ENCODE assay signal across 35 cellular contexts in genomic region chr7:34952822-34953221, GRCh38.
"Had no signal": no experiment of that assay in that cellular context is flagged by ENCODE, and none has a peak within 500 bp of the region (broad histone marks: within the 10 kb centered on the region; RNA-seq: fewer than 3 reads in every experiment).

No MANE protein-coding gene starts in this region.

- H3K9me3 ChIP-seq: MG63 had no signal

- H3K36me3 ChIP-seq: MG63 had no signal

- H3K4me3 ChIP-seq: MG63 had no signal

- H3K27me3 ChIP-seq: MG63 had no signal

- DNase-seq: Karpas-422, Kasumi-1, MG63, MM.1S, MV-4-11, NCI-H1048, NCI-H1092, NCI-H1092 treated with DMSO at 0.1 percent for 48 hours, NCI-H1105, NCI-H1105 treated with DMSO at 0.1 percent for 48 hours, NCI-H1417, NCI-H1417 treated with DMSO at 0.1 percent for 48 hours, NCI-H1436, NCI-H1436 treated with DMSO at 0.1 percent for 48 hours, NCI-H146, NCI-H1694, NCI-H1694 treated with DMSO at 0.1 percent for 48 hours, NCI-H187, NCI-H187 treated with DMSO at 0.1 percent for 48 hours, NCI-H1930, NCI-H2029, NCI-H2029 treated with DMSO at 0.1 percent for 48 hours, NCI-H2081, NCI-H2081 treated with DMSO at 0.1 percent for 48 hours, NCI-H2107, NCI-H2171, NCI-H2171 treated with DMSO at 0.1 percent for 48 hours, NCI-H2227 treated with DMSO at 0.1 percent for 48 hours, NCI-H226, NCI-H345, NCI-H446, NCI-H446 treated with DMSO at 0.1 percent for 48 hours, NCI-H510A, NCI-H510A treated with DMSO at 0.1 percent for 48 hours, NCI-H524 had no signal
